In genomic region chr12:40202095-40203059, GRCh38 we compare ENCODE assay signal across 13 cellular contexts.
DNase-seq lines count a peak whose midpoint lies in the region; ATAC-seq and TF ChIP-seq lines count a peak whose summit lies in the region.
"Had no signal": no experiment of that assay in that cellular context is flagged by ENCODE, and none has a peak within 500 bp of the region (broad histone marks: within the 10 kb centered on the region; RNA-seq: fewer than 3 reads in every experiment).

No MANE protein-coding gene starts in this region.

- ATAC-seq in GM18909 (IDR thresholded peaks at IDR 0.05; ENCODE audit: poor library complexity, unreplicated experiment): peak; percentile 54
- ATAC-seq in HG03432 (IDR thresholded peaks at IDR 0.05; ENCODE audit: unreplicated experiment): peak; percentile 65

- DNase-seq in OCI-M1 (lab: John Stamatoyannopoulos, UW) (peak; percentile 14), NCI-H446 treated with DMSO at 0.1 percent for 48 hours (lab: John Stamatoyannopoulos, UW) (no peak), medulla oblongata (ENCODE audit: extremely low spot score) (no peak), SHP77 treated with DMSO at 0.1 percent for 48 hours (lab: John Stamatoyannopoulos, UW) (no peak), foreskin fibroblast (no peak)
- DNase-seq: activated CD4-positive, alpha-beta T cell treated with anti-CD3 and anti-CD28 coated beads, Interleukin-2, amount 50 U/mL, for 48 hours; activated effector memory CD4-positive, alpha-beta T cell treated with Interleukin-2 at 50 U/mL for 16 hours; CD4-positive, alpha-beta T cell; mammary epithelial cell; MM.1S; NCI-H2227 treated with DMSO at 0.1 percent for 48 hours had no signal

- no peak for TF ChIP-seq CTCF in foreskin fibroblast (IDR thresholded peaks at IDR 0.05; ENCODE audit: low read depth, low read length)

- H3K4me3 ChIP-seq in foreskin fibroblast (ENCODE audit: low read depth in 1 of 2, low read length in 2 of 2): no peak overlapping the region
